Comparison of ENCODE assay signal across 27 cellular contexts in the genomic region with DNA sequence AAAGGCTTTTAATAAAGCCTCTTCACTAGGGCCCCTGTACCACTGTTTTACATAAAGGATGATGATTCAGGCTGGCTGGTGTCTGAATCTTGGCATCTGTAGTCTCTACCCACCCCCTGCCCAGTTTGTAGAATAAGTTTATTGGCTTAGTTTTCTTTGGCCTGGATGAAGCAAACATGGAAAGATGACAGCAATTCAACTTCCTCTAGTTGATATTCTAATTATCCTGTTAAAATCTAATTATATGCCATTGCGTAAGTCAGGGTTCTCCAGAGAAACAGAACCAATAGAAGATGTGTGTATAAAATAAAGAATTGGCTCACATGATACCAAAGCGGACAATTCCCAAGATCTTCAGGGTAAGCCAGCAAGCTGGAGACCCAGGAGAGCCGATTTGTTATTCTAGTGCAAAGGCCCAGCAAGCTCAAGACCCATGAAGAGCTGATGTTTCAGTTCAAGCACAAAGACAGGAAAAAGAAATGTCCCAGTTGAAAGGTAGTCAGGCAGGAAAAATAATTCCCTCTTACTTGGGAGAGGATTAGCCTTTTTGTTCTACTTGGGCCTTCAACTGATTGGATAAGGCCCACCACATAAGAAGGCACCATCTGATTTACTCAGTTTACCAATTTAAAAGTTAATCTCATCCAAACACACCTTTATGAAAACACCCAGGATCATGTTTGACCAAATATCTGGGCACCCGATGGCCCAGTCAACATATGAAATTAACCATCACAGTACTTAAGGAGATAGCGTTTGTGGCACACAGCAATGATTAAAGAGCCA.
"Had no signal": no experiment of that assay in that cellular context is flagged by ENCODE, and none has a peak within 500 bp of the region (broad histone marks: within the 10 kb centered on the region; RNA-seq: fewer than 3 reads in every experiment).

No MANE protein-coding gene starts in this region.

- H3K27ac Mint-ChIP-seq: activated B cell treated with CpG ODN at 0.5 μM for 24 hours; activated CD4-positive, alpha-beta T cell treated with anti-CD3 and anti-CD28 coated beads, Interleukin-2, amount 10 ng/mL, durations not matched to agents 24 days and 14 days; activated CD8-positive, alpha-beta memory T cell treated with anti-CD3 and anti-CD28 coated beads, Interleukin-2, amount 10 ng/mL, durations not matched to agents 7 days and 5 days; activated naive CD4-positive, alpha-beta T cell treated with anti-CD3 and anti-CD28 coated beads for 36 hours; activated naive CD8-positive, alpha-beta T cell; activated T-cell treated with anti-CD3 and anti-CD28 coated beads, Interleukin-2, amount 50 U/mL, for 24 hours; activated T-helper 1 cell treated with anti-CD3 and anti-CD28 coated beads, Interleukin-12 subunit alpha, Interleukin-12 subunit beta, Interleukin-2, Interleukin-4 antibody, amounts not matched to agents 30 ng/mL and 10 ng/mL and 1 ng/mL, durations not matched to agents 14 hours and 24 hours and 36 hours; T-cell had no signal

- H3K4me3 Mint-ChIP-seq: activated B cell treated with CpG ODN at 0.5 μM for 24 hours; activated CD4-positive, alpha-beta T cell treated with anti-CD3 and anti-CD28 coated beads, Interleukin-2, amount 10 ng/mL, durations not matched to agents 24 days and 14 days; activated CD8-positive, alpha-beta memory T cell treated with anti-CD3 and anti-CD28 coated beads, Interleukin-2, amount 10 ng/mL, durations not matched to agents 7 days and 5 days; activated naive CD4-positive, alpha-beta T cell treated with anti-CD3 and anti-CD28 coated beads for 36 hours; activated naive CD8-positive, alpha-beta T cell; activated T-cell treated with anti-CD3 and anti-CD28 coated beads, Interleukin-2, amount 50 U/mL, for 24 hours; activated T-helper 1 cell treated with anti-CD3 and anti-CD28 coated beads, Interleukin-12 subunit alpha, Interleukin-12 subunit beta, Interleukin-2, Interleukin-4 antibody, amounts not matched to agents 30 ng/mL and 10 ng/mL and 1 ng/mL, durations not matched to agents 14 hours and 24 hours and 36 hours; central memory CD8-positive, alpha-beta T cell; T-cell had no signal

- H3K27me3 Mint-ChIP-seq: activated B cell treated with CpG ODN at 0.5 μM for 24 hours; activated CD4-positive, alpha-beta T cell treated with anti-CD3 and anti-CD28 coated beads, Interleukin-2, amount 10 ng/mL, durations not matched to agents 24 days and 14 days; activated CD8-positive, alpha-beta memory T cell treated with anti-CD3 and anti-CD28 coated beads, Interleukin-2, amount 10 ng/mL, durations not matched to agents 7 days and 5 days; activated naive CD8-positive, alpha-beta T cell; activated T-cell treated with anti-CD3 and anti-CD28 coated beads, Interleukin-2, amount 50 U/mL, for 24 hours; central memory CD8-positive, alpha-beta T cell; T-cell had no signal

- H3K27ac ChIP-seq: SJSA1 had no signal

- H3K9me3 ChIP-seq: SJSA1 had no signal

- H3K4me3 ChIP-seq: SJSA1 had no signal

- DNase-seq: activated B cell treated with CpG ODN at 0.5 μM for 24 hours; activated CD4-positive, alpha-beta T cell treated with anti-CD3 and anti-CD28 coated beads for 1 hour; activated CD4-positive, alpha-beta T cell treated with anti-CD3 and anti-CD28 coated beads, Interleukin-2, amount 10 ng/mL, durations not matched to agents 24 days and 14 days; activated CD4-positive, alpha-beta T cell treated with anti-CD3 and anti-CD28 coated beads, Interleukin-2, amount 50 U/mL, for 48 hours; activated CD8-positive, alpha-beta memory T cell treated with anti-CD3 and anti-CD28 coated beads, Interleukin-2, amount 10 ng/mL, durations not matched to agents 7 days and 5 days; activated gamma-delta T cell; activated naive CD4-positive, alpha-beta T cell treated with anti-CD3 and anti-CD28 coated beads for 36 hours; activated T-cell treated with anti-CD3 and anti-CD28 coated beads, Interleukin-2, amount 50 U/mL, for 24 hours; cortex of kidney; Kasumi-1; NCI-H1092; NCI-H1417 treated with DMSO at 0.1 percent for 48 hours; NCI-H1694; NCI-H2029; NCI-H2107; NCI-H2171 treated with DMSO at 0.1 percent for 48 hours; NCI-H226; NCI-H69; PC-3; SHP77; T-cell; T-helper 2 cell; T1000 had no signal

- H3K9me3 Mint-ChIP-seq: activated naive CD4-positive, alpha-beta T cell treated with anti-CD3 and anti-CD28 coated beads for 36 hours had no signal

- H3K36me3 ChIP-seq: SJSA1 had no signal

- H3K27me3 ChIP-seq: SJSA1 had no signal

- H3K36me3 Mint-ChIP-seq: activated CD8-positive, alpha-beta memory T cell treated with anti-CD3 and anti-CD28 coated beads, Interleukin-2, amount 10 ng/mL, durations not matched to agents 7 days and 5 days; activated naive CD8-positive, alpha-beta T cell; T-cell had no signal

- H3K4me1 Mint-ChIP-seq: activated B cell treated with CpG ODN at 0.5 μM for 24 hours; activated CD4-positive, alpha-beta T cell treated with anti-CD3 and anti-CD28 coated beads, Interleukin-2, amount 10 ng/mL, durations not matched to agents 24 days and 14 days; activated CD8-positive, alpha-beta memory T cell treated with anti-CD3 and anti-CD28 coated beads, Interleukin-2, amount 10 ng/mL, durations not matched to agents 7 days and 5 days; central memory CD8-positive, alpha-beta T cell; T-cell had no signal
